Comparison of ENCODE assay signal across 21 cellular contexts in the genomic region with DNA sequence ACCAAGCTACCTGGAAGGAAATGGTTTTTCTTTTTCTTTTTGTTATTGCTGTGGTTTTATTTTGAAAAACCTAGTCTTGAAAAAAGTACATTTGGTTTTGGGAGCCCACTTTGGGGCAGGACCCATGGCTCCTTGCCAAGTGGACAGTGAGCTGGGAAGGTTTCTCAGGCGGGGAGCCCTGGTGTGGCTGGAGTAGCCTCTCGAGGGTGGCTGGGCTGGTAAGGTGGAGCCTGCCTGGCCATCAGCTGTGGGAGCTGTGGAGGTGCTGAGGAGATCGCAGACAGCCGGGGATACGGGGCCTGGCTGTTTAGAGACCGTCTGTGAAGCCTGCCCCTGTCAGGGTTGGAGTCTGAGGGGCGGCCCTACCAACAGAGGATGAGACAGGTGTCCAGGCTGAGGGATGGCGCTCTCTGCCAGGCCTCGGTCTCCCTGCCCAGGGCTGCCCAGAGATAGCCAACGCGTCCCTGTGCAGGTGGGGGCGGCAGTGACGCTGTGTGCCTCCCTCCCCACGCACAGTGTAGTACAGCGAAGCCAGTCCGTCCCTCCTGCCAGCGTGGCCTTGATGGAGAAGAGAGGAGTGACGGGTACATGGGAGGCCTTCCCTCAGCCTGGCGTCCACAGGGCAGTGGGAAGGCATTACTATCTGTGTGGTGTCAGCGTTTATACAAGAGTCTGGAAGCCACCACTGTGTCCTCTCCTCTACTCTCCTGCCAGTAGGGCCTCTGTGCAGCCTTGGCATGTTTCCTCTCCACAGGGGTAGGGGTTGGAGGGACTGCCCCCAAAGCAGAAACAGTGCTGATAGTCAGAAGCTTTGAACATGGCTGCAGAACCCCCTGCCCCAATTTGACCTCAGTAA. TPM values are rescaled to one million over a fixed set of nuclear protein-coding genes. Genes with fewer than 3 reads are reported as not detected.
A peak's percentile ranks its signal among the peaks of the same experiment; 100 is the strongest.
DNase-seq lines count a peak whose midpoint lies in the region; ATAC-seq, FAIRE-seq and TF ChIP-seq lines count a peak whose summit lies in the region.
"Had no signal": no experiment of that assay in that cellular context is flagged by ENCODE, and none has a peak within 500 bp of the region (broad histone marks: within the 10 kb centered on the region; RNA-seq: fewer than 3 reads in every experiment).

No MANE protein-coding gene starts in this region.

- ATAC-seq in GM18867 (IDR thresholded peaks at IDR 0.05; ENCODE audit: unreplicated experiment) (peak; percentile 14), HG03139 (IDR thresholded peaks at IDR 0.05; ENCODE audit: unreplicated experiment) (no peak)
- no peak for ATAC-seq in effector memory CD8-positive, alpha-beta T cell (replicated peaks)
- ATAC-seq: GM23338 had no signal

- H3K27me3 ChIP-seq in small intestine (ENCODE audit: control insufficient read depth in 2 of 2, insufficient read depth in 2 of 2, low read length in 2 of 2) (no peaks in the 10 kb centered on the region), breast epithelium (no peaks in the 10 kb centered on the region)
- H3K27me3 ChIP-seq: MG63, pancreas had no signal

- H3K4me1 Mint-ChIP-seq in effector memory CD8-positive, alpha-beta T cell (ENCODE audit: low read depth in 2 of 2): peaks cover 72 to 81% of the 10 kb centered on the region in 2 donors

- peak overlapping the region; percentile 92 to 99 for H3K27ac Mint-ChIP-seq in effector memory CD8-positive, alpha-beta T cell
- H3K27ac Mint-ChIP-seq: GM23338 had no signal

- peak; percentile 16 for FAIRE-seq in HTR-8/SVneo (lab: Jason Lieb, UNC)
- no peak for FAIRE-seq in small intestine (lab: Jason Lieb, UNC)
- FAIRE-seq: bronchial epithelial cell, pancreas had no signal

- H3K36me3 ChIP-seq in small intestine (ENCODE audit: control insufficient read depth in 2 of 2, insufficient read depth in 2 of 2, low read length in 2 of 2) (no peaks in the 10 kb centered on the region), breast epithelium (no peaks in the 10 kb centered on the region)
- H3K36me3 ChIP-seq: MG63, pancreas had no signal

- TF ChIP-seq POLR2A in breast epithelium (IDR thresholded peaks at IDR 0.05): no peak

- H3K9me3 ChIP-seq in small intestine (ENCODE audit: control insufficient read depth, low read depth) (no peaks in the 10 kb centered on the region), breast epithelium (no peaks in the 10 kb centered on the region)
- H3K9me3 ChIP-seq: MG63, mucosa of descending colon, pancreas, SK-N-SH had no signal

- H3K36me3 Mint-ChIP-seq in effector memory CD8-positive, alpha-beta T cell (ENCODE audit: insufficient read depth): peaks cover 9% of the 10 kb centered on the region

- TF ChIP-seq CTCF in breast epithelium (IDR thresholded peaks at IDR 0.05): no peak

- H3K9me3 Mint-ChIP-seq in effector memory CD8-positive, alpha-beta T cell: peaks cover 0 to 4% of the 10 kb centered on the region in 2 donors
- H3K9me3 Mint-ChIP-seq: GM23338 had no signal

- WGBS in small intestine, 3 donors: 86 to 90% (median 87%) methylated on average over 18 to 20 of the region's 20 CpGs

- intact Hi-C loops in breast epithelium (cut with DNase I; ENCODE audit: low total_unique reads): loop anchor here (10.0 kb wide), 1 partner anchor 45 kb away; no protein-coding TSS in a partner anchor

- H3K4me1 ChIP-seq in small intestine (ENCODE audit: control insufficient read depth in 2 of 2, insufficient read depth in 1 of 2, low read depth in 1 of 2, low read length in 1 of 2) (peaks cover 0 to 2% of the 10 kb centered on the region in 2 donors), breast epithelium (peaks cover 0 to 4% of the 10 kb centered on the region in 2 donors)
- H3K4me1 ChIP-seq: pancreas had no signal

- DNase-seq in HTR-8/SVneo (ENCODE audit: insufficient read length, low spot score) (no peak), small intestine (no peak), breast epithelium (ENCODE audit: low spot score in 2 of 2) (no peak), iPS-NIHi7 (ENCODE audit: extremely low spot score) (no peak)
- DNase-seq in effector memory CD8-positive, alpha-beta T cell: no peak
- DNase-seq: activated naive CD4-positive, alpha-beta T cell treated with anti-CD3 and anti-CD28 coated beads, Interleukin-2, amount 50 U/mL, for 16 hours; AML-193; effector memory CD4-positive, alpha-beta T cell; kidney glomerular epithelial cell; MG63; NCI-H2029; NCI-H524; OCI-M1; pancreas; SK-N-SH; stimulated activated naive CD4-positive, alpha-beta T cell treated with Interleukin-2 at 50 U/mL for 16 hours had no signal

- H3K27me3 Mint-ChIP-seq in effector memory CD8-positive, alpha-beta T cell: no peaks in the 10 kb centered on the region

- H3K27ac ChIP-seq in small intestine (ENCODE audit: low read depth in 1 of 2, low read length in 1 of 2) (peak overlapping the region; percentile 16 to 24), breast epithelium (no peak overlapping the region)
- H3K27ac ChIP-seq: pancreas had no signal

- H3K4me3 Mint-ChIP-seq in effector memory CD8-positive, alpha-beta T cell: peak overlapping the region; percentile 70 to 85
- H3K4me3 Mint-ChIP-seq: GM23338 had no signal

- H3K4me3 ChIP-seq in small intestine (ENCODE audit: low read depth in 1 of 2, low read length in 2 of 2): no peak overlapping the region
- H3K4me3 ChIP-seq in breast epithelium: no peak overlapping the region
- H3K4me3 ChIP-seq: GM23338, MG63, mucosa of descending colon, pancreas had no signal

RNA-seq across cellular contexts. Expression of gene RIN3, which starts 5.9 kb away (rescaled TPM):
- polyA plus RNA-seq in small intestine: 10 to 100 TPM in 1 of 3 donors, 1 to 10 TPM in 2; 1.8 to 14.7 (median 9.5) TPM
- total RNA-seq in breast epithelium: 10 to 100 TPM; 10.7 to 19.7 (median 12.1) TPM

Comparison
In these comparisons a context has a peak if more than half of its experiments do, and no peak if none do; other contexts are left out.
1. H3K27ac ChIP-seq: peak in small intestine (2 of 2); none in breast epithelium (0 of 2).